In genomic region chr7:2074694-2075093, GRCh38 we compare ENCODE assay signal across 26 cellular contexts.
DNase-seq lines count a peak whose midpoint lies in the region; ATAC-seq and TF ChIP-seq lines count a peak whose summit lies in the region.
"Had no signal": no experiment of that assay in that cellular context is flagged by ENCODE, and none has a peak within 500 bp of the region (broad histone marks: within the 10 kb centered on the region; RNA-seq: fewer than 3 reads in every experiment).

No MANE protein-coding gene starts in this region.

- no peaks in the 10 kb centered on the region for H3K9me3 Mint-ChIP-seq in memory B cell
- H3K9me3 Mint-ChIP-seq: CD8-positive, alpha-beta T cell; GM23338 had no signal

- DNase-seq in left ventricle myocardium superior (peak; percentile 24), Right ventricle myocardium superior (no peak), MV-4-11 (lab: John Stamatoyannopoulos, UW) (peak; percentile 65), memory B cell (ENCODE audit: low spot score in 2 of 2) (no peak), D341Med (ENCODE audit: low spot score) (no peak), ascending aorta (ENCODE audit: low spot score in 2 of 2) (no peak), DMS79 (lab: John Stamatoyannopoulos, UW) (no peak)
- DNase-seq: 8988T; ACHN; C1 segment of cervical spinal cord; Caco-2; CD8-positive, alpha-beta T cell; DMS 273 treated with DMSO at 0.1 percent for 48 hours; DMS79 treated with DMSO at 0.1 percent for 48 hours; HCEC 1CT; Karpas-422; NCI-H2029; NCI-H446; NCI-H524 treated with DMSO at 0.1 percent for 48 hours; NCI-H774; PC-3 had no signal

- H3K4me1 ChIP-seq in ascending aorta, result no peaks in the 10 kb centered on the region
- H3K4me1 ChIP-seq: Caco-2 had no signal

- peak overlapping the region; percentile 65 for H3K27ac Mint-ChIP-seq in memory B cell
- H3K27ac Mint-ChIP-seq: CD8-positive, alpha-beta T cell; GM23338 had no signal

- TF ChIP-seq CTCF in ascending aorta (IDR thresholded peaks at IDR 0.05), result no peak

- H3K4me3 Mint-ChIP-seq in memory B cell, result no peak overlapping the region
- H3K4me3 Mint-ChIP-seq: CD8-positive, alpha-beta T cell; GM23338 had no signal

- no peaks in the 10 kb centered on the region for H3K9me3 ChIP-seq in ascending aorta
- H3K9me3 ChIP-seq: Caco-2, SJCRH30 had no signal

- intact Hi-C loops in left ventricle myocardium superior (cut with micrococcal nuclease), result no loop called here
- intact Hi-C loops in Right ventricle myocardium superior (cut with DNase I), result loop anchor here (10.0 kb wide), 1 partner anchor 480 kb away; no protein-coding TSS in a partner anchor
- intact Hi-C loops in ascending aorta (cut with DNase I), result no loop called here

- no peak overlapping the region for H3K4me3 ChIP-seq in ascending aorta
- H3K4me3 ChIP-seq: GM12878, GM23338, SJCRH30 had no signal

- no peaks in the 10 kb centered on the region for H3K27me3 ChIP-seq in ascending aorta
- H3K27me3 ChIP-seq: SJCRH30 had no signal

- ATAC-seq in left ventricle myocardium superior, result no peak
- ATAC-seq in Right ventricle myocardium superior (ENCODE audit: poor library complexity), result no peak
- no peak for ATAC-seq in memory B cell (ENCODE audit: low read depth)
- no peak for ATAC-seq in esophagus mucosa
- ATAC-seq: CD8-positive, alpha-beta T cell; GM12878; GM23338; PC-3; SK-N-SH treated with all-trans-retinoic acid at 6 μM for 48 hours had no signal

- H3K27me3 Mint-ChIP-seq in memory B cell, result no peaks in the 10 kb centered on the region

- peaks cover 0 to 5% of the 10 kb centered on the region in 2 donors for H3K36me3 ChIP-seq in ascending aorta
- H3K36me3 ChIP-seq: SJCRH30 had no signal

- peaks cover 22% of the 10 kb centered on the region for H3K4me1 Mint-ChIP-seq in memory B cell

- peaks cover 2% of the 10 kb centered on the region for H3K36me3 Mint-ChIP-seq in memory B cell

- no peak overlapping the region for H3K27ac ChIP-seq in ascending aorta
- H3K27ac ChIP-seq: SJCRH30 had no signal

Comparison
In these comparisons a context has a peak if more than half of its experiments do, and no peak if none do; other contexts are left out.
1. DNase-seq: peak in left ventricle myocardium superior (single experiment) and MV-4-11 (single experiment); none in Right ventricle myocardium superior (single experiment), memory B cell (0 of 2), D341Med (single experiment), ascending aorta (0 of 2) and DMS79 (single experiment).